6 cellular contexts compared by ENCODE assay signal in genomic region chr7:152840099-152840616, GRCh38.
A peak's percentile ranks its signal among the peaks of the same experiment; 100 is the strongest.
DNase-seq lines count a peak whose midpoint lies in the region; ATAC-seq and TF ChIP-seq lines count a peak whose summit lies in the region.
"Not testable (repeated sequence)": the region's sequence is repeated elsewhere in the genome, so short reads cannot be mapped to it uniquely, and the experiment has no call there.

No MANE protein-coding gene starts in this region.

- ATAC-seq in WTC11 = peak; percentile 52
- peak; percentile 62 for ATAC-seq in sciatic nerve
- peak; percentile 10 to 27 for ATAC-seq in upper lobe of left lung (ENCODE audit: low FRiP score in 2 of 2)

- H3K36me3 ChIP-seq in BE2C, upper lobe of left lung: not testable (repeated sequence)

- H3K36me3 Mint-ChIP-seq in WTC11 = not testable (repeated sequence)

- intact Hi-C loops in sciatic nerve (cut with DNase I) = not testable (repeated sequence)

- not testable (repeated sequence) for TF ChIP-seq CTCF in BE2C (IDR thresholded peaks at IDR 0.05; ENCODE audit: low read depth, low read length); WTC11 (IDR thresholded peaks at IDR 0.05); upper lobe of left lung (IDR thresholded peaks at IDR 0.05)

- not testable (repeated sequence) for H3K4me1 Mint-ChIP-seq in WTC11

- not testable (repeated sequence) for H3K9me3 Mint-ChIP-seq in WTC11

- H3K4me1 ChIP-seq in BE2C, upper lobe of left lung: not testable (repeated sequence)

- POLR2A ChIA-PET in WTC11 (lab: Charles Lee) = not testable (repeated sequence)

- H3K4me3 ChIP-seq in BE2C (ENCODE audit: low read depth, low read length); upper lobe of left lung: not testable (repeated sequence)

- not testable (repeated sequence) for H3K27ac Mint-ChIP-seq in WTC11

- H3K27ac ChIP-seq in upper lobe of left lung = not testable (repeated sequence)

- not testable (repeated sequence) for H3K9me3 ChIP-seq in BE2C, upper lobe of left lung

- TF ChIP-seq EP300 in upper lobe of left lung (IDR thresholded peaks at IDR 0.05) = not testable (repeated sequence)

- H3K27me3 ChIP-seq in BE2C, upper lobe of left lung: not testable (repeated sequence)

- H3K4me3 Mint-ChIP-seq in WTC11 = not testable (repeated sequence)

- WGBS in upper lobe of left lung, 2 donors = 82% methylated on average over 2 of the region's 20 CpGs; no CpG with 5 or more reads in 1 of the 2 donors

- in situ Hi-C loops in SK-MEL-5 (cut with HindIII; ENCODE audit: low pct_unique_long_range_greater_than_20kb, low sequenced_read_pairs) = not testable (repeated sequence)

- DNase-seq in BE2C (peak; percentile 67), SK-MEL-5 (ENCODE audit: low read depth, low spot score) (peak; percentile 60), foreskin melanocyte (peak; percentile 33), upper lobe of left lung (peak in 1 of 2 donors; percentile 38)
- DNase-seq in WTC11 (ENCODE audit: low spot score); sciatic nerve (ENCODE audit: low spot score): not testable (repeated sequence)

- not testable (repeated sequence) for TF ChIP-seq POLR2A in upper lobe of left lung (IDR thresholded peaks at IDR 0.05)

- H3K27me3 Mint-ChIP-seq in WTC11 (ENCODE audit: low read depth) = not testable (repeated sequence)

- CTCF ChIA-PET in WTC11 (lab: Charles Lee) = not testable (repeated sequence)
